In genomic region chr9:118586978-118587377, GRCh38 we compare ENCODE assay signal across 25 cellular contexts.
"Had no signal": no experiment of that assay in that cellular context is flagged by ENCODE, and none has a peak within 500 bp of the region (broad histone marks: within the 10 kb centered on the region; RNA-seq: fewer than 3 reads in every experiment).

No MANE protein-coding gene starts in this region.

- H3K4me3 ChIP-seq: adrenal gland, body of pancreas, colonic mucosa, esophagus squamous epithelium, gastroesophageal sphincter had no signal

- H3K36me3 ChIP-seq: adrenal gland, colonic mucosa, esophagus squamous epithelium, gastroesophageal sphincter had no signal

- H3K4me1 ChIP-seq: adrenal gland, body of pancreas, colonic mucosa, esophagus squamous epithelium, gastroesophageal sphincter had no signal

- H3K27ac ChIP-seq: adrenal gland, body of pancreas, colonic mucosa, epithelial cell of prostate, esophagus squamous epithelium, gastroesophageal sphincter had no signal

- H3K27me3 ChIP-seq: adrenal gland, body of pancreas, colonic mucosa, esophagus squamous epithelium had no signal

- DNase-seq: activated CD4-positive, alpha-beta memory T cell treated with anti-CD3 and anti-CD28 coated beads for 36 hours; activated CD4-positive, alpha-beta T cell treated with anti-CD3 and anti-CD28 coated beads for 36 hours; activated CD4-positive, alpha-beta T cell treated with anti-CD3 and anti-CD28 coated beads, Interleukin-2, amount 10 ng/mL, durations not matched to agents 24 days and 14 days; activated CD4-positive, CD25-positive, alpha-beta regulatory T cell; activated CD4-positive, CD25-positive, alpha-beta regulatory T cell treated with anti-CD3 and anti-CD28 coated beads, Interleukin-2, amount 50 U/mL, for 72 hours; activated CD8-positive, alpha-beta memory T cell treated with anti-CD3 and anti-CD28 coated beads, Interleukin-2, amount 10 ng/mL, durations not matched to agents 7 days and 5 days; activated CD8-positive, alpha-beta memory T cell treated with anti-CD3 and anti-CD28 coated beads, Interleukin-2, amount 50 U/mL, for 4 hours; activated CD8-positive, alpha-beta T cell treated with anti-CD3 and anti-CD28 coated beads, Interleukin-2, amount 10 ng/mL, durations not matched to agents 7 days and 5 days; activated effector memory CD4-positive, alpha-beta T cell treated with anti-CD3 and anti-CD28 coated beads, Interleukin-2, amount 50 U/mL, for 16 hours; activated naive CD4-positive, alpha-beta T cell treated with anti-CD3 and anti-CD28 coated beads for 36 hours; activated naive CD8-positive, alpha-beta T cell treated with anti-CD3 and anti-CD28 coated beads for 36 hours; activated naive CD8-positive, alpha-beta T cell treated with anti-CD3 and anti-CD28 coated beads, Interleukin-2, amount 50 U/mL, for 24 hours; activated T-cell treated with anti-CD3 and anti-CD28 coated beads, Interleukin-2, amount 50 U/mL, for 1 hour; activated T-cell treated with anti-CD3 and anti-CD28 coated beads, Interleukin-2, amount 50 U/mL, for 48 hours; adrenal gland; amygdala; body of pancreas; caudate nucleus; colonic mucosa; effector CD8-positive, alpha-beta T cell; esophagus squamous epithelium; foreskin melanocyte; T-helper 2 cell had no signal

- H3K9me3 ChIP-seq: adrenal gland, body of pancreas, colonic mucosa, esophagus squamous epithelium, gastroesophageal sphincter had no signal
